20 cellular contexts compared by ENCODE assay signal in genomic region chr6:75791881-75792280, GRCh38. TPM values are rescaled to one million over a fixed set of nuclear protein-coding genes. Genes with fewer than 3 reads are reported as not detected.
A peak's percentile ranks its signal among the peaks of the same experiment; 100 is the strongest.
DNase-seq lines count a peak whose midpoint lies in the region; TF ChIP-seq lines count a peak whose summit lies in the region.
"Had no signal": no experiment of that assay in that cellular context is flagged by ENCODE, and none has a peak within 500 bp of the region (broad histone marks: within the 10 kb centered on the region; RNA-seq: fewer than 3 reads in every experiment).

No MANE protein-coding gene starts in this region.

- TF ChIP-seq CTCF in epithelial cell of esophagus (IDR thresholded peaks at IDR 0.05; ENCODE audit: insufficient read depth, low read depth, low read length, missing control alignments) (no peak), osteoblast (IDR thresholded peaks at IDR 0.05; ENCODE audit: extremely low read depth, low read depth, low read length) (no peak)

- no peak overlapping the region for H2AFZ ChIP-seq in osteoblast (ENCODE audit: low read length)
- H2AFZ ChIP-seq: neural progenitor cell had no signal

- no peaks in the 10 kb centered on the region for H3K36me3 ChIP-seq in osteoblast (ENCODE audit: insufficient read depth, low read length)
- H3K36me3 ChIP-seq: right lobe of liver, transverse colon had no signal

- H3K9me3 ChIP-seq in osteoblast (ENCODE audit: low read depth, low read length): no peaks in the 10 kb centered on the region
- H3K9me3 ChIP-seq: right lobe of liver, transverse colon had no signal

- H4K20me1 ChIP-seq in osteoblast (ENCODE audit: insufficient read depth, low read length): peaks cover 3% of the 10 kb centered on the region

- intact Hi-C loops in posterior vena cava (cut with DNase I): no loop called here

- peak overlapping the region; percentile 12 for H3K4me2 ChIP-seq in osteoblast (ENCODE audit: insufficient read depth, low read length)
- H3K4me2 ChIP-seq: neural progenitor cell had no signal

- H3K27me3 ChIP-seq in osteoblast (ENCODE audit: insufficient read depth, low read length): no peaks in the 10 kb centered on the region
- H3K27me3 ChIP-seq: neural progenitor cell, right lobe of liver, transverse colon had no signal

- H3K4me1 ChIP-seq in osteoblast (ENCODE audit: insufficient read depth, low read length): peaks cover 15% of the 10 kb centered on the region
- H3K4me1 ChIP-seq: right lobe of liver, transverse colon had no signal

- peaks cover 12% of the 10 kb centered on the region for H3K79me2 ChIP-seq in osteoblast (ENCODE audit: insufficient read depth, low read length)

- H3K4me3 ChIP-seq in epithelial cell of esophagus (ENCODE audit: low read length) (no peak overlapping the region), osteoblast (ENCODE audit: insufficient read depth, low read length) (no peak overlapping the region)
- H3K4me3 ChIP-seq: neural progenitor cell, right lobe of liver, transverse colon had no signal

- no peak overlapping the region for H3K27ac ChIP-seq in osteoblast (ENCODE audit: low read depth, low read length)
- H3K27ac ChIP-seq: neural progenitor cell, right lobe of liver, transverse colon had no signal

- DNase-seq in AG20443 (ENCODE audit: low spot score): peak; percentile 14
- peak; percentile 25 for DNase-seq in RPMI7951 (ENCODE audit: low read depth)
- peak; percentile 9 for DNase-seq in epithelial cell of esophagus (ENCODE audit: low read depth)
- DNase-seq in osteoblast (ENCODE audit: insufficient read length, low spot score, missing footprints): no peak
- no peak for DNase-seq in NCI-H2227 (lab: John Stamatoyannopoulos, UW; ENCODE audit: unreplicated experiment)
- no peak for DNase-seq in posterior vena cava (ENCODE audit: low spot score)
- DNase-seq in UCSD-AML1 (lab: John Stamatoyannopoulos, UW; ENCODE audit: unreplicated experiment): no peak
- DNase-seq in ureter (ENCODE audit: low spot score): no peak
- DNase-seq: activated CD4-positive, CD25-positive, alpha-beta regulatory T cell treated with anti-CD3 and anti-CD28 coated beads, Interleukin-2, amount 50 U/mL, for 72 hours; activated naive CD4-positive, alpha-beta T cell; endodermal cell; NCI-H1105 treated with DMSO at 0.1 percent for 48 hours; NCI-H226; NK-92 treated with Interleukin-12 subunit alpha and Interleukin-12 subunit beta, amount 100 ng/mL, for 24 hours; right lobe of liver; Right ventricle myocardium superior; stimulated activated CD4-positive, alpha-beta T cell treated with anti-CD3 and anti-CD28 coated beads, Interleukin-4, amount 100 ng/mL, for 4 hours; T-helper 2 cell; transverse colon had no signal

RNA-seq across cellular contexts. Expression of gene MYO6, which starts 42.8 kb away (rescaled TPM):
- 5.0 and 6.0 TPM in 2 replicates for total RNA-seq in RPMI7951 (2014; rRNA removed; shearing (Covaris generic))
- total RNA-seq in osteoblast (15.2 and 16.8 TPM in 2 replicates), posterior vena cava (10 to 100 TPM; 17.8 to 21.5 TPM), ureter (81.1 TPM)

Comparison
In these comparisons a context has a peak if more than half of its experiments do, and no peak if none do; other contexts are left out.
1. DNase-seq: peak in AG20443 (single experiment), RPMI7951 (single experiment) and epithelial cell of esophagus (single experiment); none in osteoblast (single experiment), NCI-H2227 (single experiment), posterior vena cava (single experiment), UCSD-AML1 (single experiment) and ureter (single experiment).